ENCODE assay signal across 8 cellular contexts in the genomic region with DNA sequence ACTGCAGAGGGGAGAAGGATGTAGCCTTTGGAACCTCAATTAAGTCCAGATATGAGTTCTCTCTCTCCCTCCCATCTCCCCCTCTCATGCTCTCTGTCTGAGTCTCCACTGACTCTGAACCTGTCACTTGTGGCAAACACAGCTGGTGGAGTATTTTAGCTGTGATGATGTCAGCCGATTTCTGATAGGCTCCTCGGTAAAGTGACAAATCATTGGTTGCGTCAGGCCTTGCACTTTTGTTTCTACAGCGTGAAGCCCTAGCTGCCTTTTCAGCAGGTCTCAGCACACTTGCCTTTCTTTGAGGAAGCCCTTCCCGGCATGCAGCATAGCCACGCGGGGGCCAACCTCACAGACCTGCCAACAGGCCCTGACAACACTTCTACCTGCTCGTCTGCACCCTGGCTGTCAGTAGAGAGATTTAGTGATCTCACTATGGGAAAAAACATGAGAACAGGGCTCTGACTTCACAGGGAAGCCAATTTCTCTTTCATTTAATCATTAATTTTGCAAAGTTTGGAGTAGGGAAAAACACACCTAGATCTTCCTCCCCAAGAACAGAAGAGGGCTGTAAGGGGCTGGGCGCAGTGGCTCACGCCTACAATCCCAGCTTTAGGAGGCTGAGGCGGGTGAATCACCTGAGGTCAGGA.
DNase-seq lines count a peak whose midpoint lies in the region; ATAC-seq and TF ChIP-seq lines count a peak whose summit lies in the region.

No MANE protein-coding gene starts in this region.

- in situ Hi-C loops in gastrocnemius medialis (cut with MboI; ENCODE audit: low sequenced_read_pairs in 4 of 4), result loop anchor here in 1 of 4 donors (10.0 kb wide), 1 partner anchor 88 kb away; a partner anchor contains a TSS

- H3K27ac ChIP-seq in Peyer's patch (peak overlapping the region; percentile 17 to 58 (median 42)), gastrocnemius medialis (peak overlapping the region; percentile 93 to 100 (median 96))

- intact Hi-C loops in left cardiac atrium (cut with DNase I) (no loop called here), gastrocnemius medialis (cut with DNase I; ENCODE audit: low total_unique reads) (loop anchor here (10.0 kb wide), 1 partner anchor 188 kb away; no protein-coding TSS in a partner anchor)

- H3K4me1 ChIP-seq in Peyer's patch (peaks cover 0 to 19% (median 9%) of the 10 kb centered on the region in 4 donors), gastrocnemius medialis (peaks cover 61 to 71% of the 10 kb centered on the region in 2 donors)

- H3K9me3 ChIP-seq in Peyer's patch (no peaks in the 10 kb centered on the region), gastrocnemius medialis (no peaks in the 10 kb centered on the region)

- DNase-seq in Ammon's horn (ENCODE audit: low spot score) (peak; percentile 83), Peyer's patch (peak in 2 of 3 donors; percentile 62 to 84), left cardiac atrium (peak; percentile 65), gastrocnemius medialis (peak; percentile 83 to 93), cerebellum (ENCODE audit: low spot score) (no peak)
- peak; percentile 87 for DNase-seq in activated effector memory CD4-positive, alpha-beta T cell treated with anti-CD3 and anti-CD28 coated beads, Interleukin-2, amount 50 U/mL, for 16 hours

- H3K4me3 ChIP-seq in Peyer's patch (no peak overlapping the region), gastrocnemius medialis (peak overlapping the region in 2 of 4 donors; percentile 10 to 34)

- ATAC-seq in GM19324 (IDR thresholded peaks at IDR 0.05; ENCODE audit: low FRiP score, unreplicated experiment) (peak; percentile 81), HG03432 (IDR thresholded peaks at IDR 0.05; ENCODE audit: unreplicated experiment) (peak; percentile 86), left cardiac atrium (peak; percentile 70 to 74), gastrocnemius medialis (peak; percentile 64 to 69)

- no peaks in the 10 kb centered on the region for H3K27me3 ChIP-seq in Peyer's patch
- no peaks in the 10 kb centered on the region for H3K27me3 ChIP-seq in gastrocnemius medialis

- peaks cover 0 to 20% (median 0%) of the 10 kb centered on the region in 3 donors for H3K36me3 ChIP-seq in Peyer's patch
- H3K36me3 ChIP-seq in gastrocnemius medialis, result peaks cover 0 to 10% of the 10 kb centered on the region in 2 donors

- peak in 1 of 2 donors; percentile 26 for TF ChIP-seq POLR2A in Peyer's patch (IDR thresholded peaks at IDR 0.05)
- peak; percentile 83 to 93 for TF ChIP-seq POLR2A in gastrocnemius medialis (IDR thresholded peaks at IDR 0.05)

- no peak for TF ChIP-seq CTCF in Peyer's patch (IDR thresholded peaks at IDR 0.05)
- TF ChIP-seq CTCF in gastrocnemius medialis (IDR thresholded peaks at IDR 0.05 in 4 of 5, conservative IDR thresholded peaks at IDR 0.05 in 1 of 5), result peak in 1 of 5 experiments; percentile 15
